Comparison of ENCODE assay signal across 22 cellular contexts in the genomic region with DNA sequence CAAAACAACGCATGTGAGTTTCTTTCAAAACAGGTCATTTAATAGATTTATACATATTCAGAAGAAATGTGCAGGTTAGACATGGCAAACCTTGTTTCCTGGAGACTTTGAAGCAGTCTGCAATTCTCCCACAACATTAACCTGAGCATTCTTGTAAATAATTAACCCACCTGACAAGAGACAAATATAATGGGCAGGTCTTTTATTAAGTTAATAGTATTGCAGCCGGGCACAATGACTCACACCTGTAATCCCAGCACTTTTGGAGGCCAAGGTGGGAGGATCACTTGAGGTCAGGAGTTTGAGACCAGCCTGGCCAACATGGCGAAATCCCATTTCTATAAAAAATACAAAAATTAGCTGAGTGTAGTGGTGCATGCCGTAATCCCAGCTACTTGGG.
"Had no signal": no experiment of that assay in that cellular context is flagged by ENCODE, and none has a peak within 500 bp of the region (broad histone marks: within the 10 kb centered on the region; RNA-seq: fewer than 3 reads in every experiment).

No MANE protein-coding gene starts in this region.

- H3K4me3 Mint-ChIP-seq: activated B cell treated with CpG ODN at 0.5 μM for 24 hours; activated naive CD4-positive, alpha-beta T cell treated with anti-CD3 and anti-CD28 coated beads for 36 hours; activated naive CD8-positive, alpha-beta T cell treated with anti-CD3 and anti-CD28 coated beads for 36 hours; endodermal cell; mesothelial cell of epicardium; naive thymus-derived CD4-positive, alpha-beta T cell; T-helper 2 cell treated with Interferon-gamma antibody and Interleukin-4, amounts not matched to agents 5 μg/mL and 100 μg/mL, for 36 hours had no signal

- H3K79me2 ChIP-seq: parathyroid adenoma had no signal

- H3K27me3 Mint-ChIP-seq: activated naive CD8-positive, alpha-beta T cell treated with anti-CD3 and anti-CD28 coated beads for 36 hours had no signal

- H3K9me3 ChIP-seq: ascending aorta, esophagus muscularis mucosa, heart left ventricle, psoas muscle, right atrium auricular region, tibial nerve had no signal

- H3K4me1 Mint-ChIP-seq: activated B cell treated with CpG ODN at 0.5 μM for 24 hours had no signal

- ATAC-seq: foreskin keratinocyte; heart left ventricle; naive thymus-derived CD4-positive, alpha-beta T cell; psoas muscle had no signal

- H2AFZ ChIP-seq: parathyroid adenoma had no signal

- H3K27ac Mint-ChIP-seq: activated B cell treated with CpG ODN at 0.5 μM for 24 hours; activated naive CD4-positive, alpha-beta T cell treated with anti-CD3 and anti-CD28 coated beads for 36 hours; activated naive CD8-positive, alpha-beta T cell treated with anti-CD3 and anti-CD28 coated beads for 36 hours; endodermal cell; mesothelial cell of epicardium; naive thymus-derived CD4-positive, alpha-beta T cell; T-helper 2 cell treated with Interferon-gamma antibody and Interleukin-4, amounts not matched to agents 5 μg/mL and 100 μg/mL, for 36 hours had no signal

- H3K36me3 ChIP-seq: ascending aorta, brain microvascular endothelial cell, esophagus muscularis mucosa, heart left ventricle, right atrium auricular region, tibial nerve had no signal

- H3K9ac ChIP-seq: parathyroid adenoma had no signal

- H3K36me3 Mint-ChIP-seq: activated naive CD8-positive, alpha-beta T cell treated with anti-CD3 and anti-CD28 coated beads for 36 hours; mesothelial cell of epicardium had no signal

- DNase-seq: activated B cell treated with CpG ODN at 0.5 μM for 24 hours; activated CD4-positive, alpha-beta T cell treated with anti-CD3 and anti-CD28 coated beads, Interleukin-2, amount 50 U/mL, for 4 hours; activated effector memory CD4-positive, alpha-beta T cell treated with anti-CD3 and anti-CD28 coated beads, Interleukin-2, amount 50 U/mL, for 16 hours; activated naive CD4-positive, alpha-beta T cell treated with anti-CD3 and anti-CD28 coated beads for 36 hours; activated naive CD8-positive, alpha-beta T cell treated with anti-CD3 and anti-CD28 coated beads for 36 hours; brain microvascular endothelial cell; cortex of kidney; endodermal cell; foreskin keratinocyte; heart left ventricle; naive thymus-derived CD4-positive, alpha-beta T cell; psoas muscle; stimulated activated CD4-positive, alpha-beta T cell treated with anti-CD3 and anti-CD28 coated beads, Interleukin-2, amount 100 ng/mL, for 48 hours; stimulated activated naive CD4-positive, alpha-beta T cell treated with Interleukin-2 at 50 U/mL for 16 hours; T-helper 1 cell had no signal

- H3K27me3 ChIP-seq: ascending aorta, brain microvascular endothelial cell, esophagus muscularis mucosa, foreskin keratinocyte, heart left ventricle, right atrium auricular region, tibial nerve had no signal

- H3K9me3 Mint-ChIP-seq: activated B cell treated with CpG ODN at 0.5 μM for 24 hours; activated naive CD4-positive, alpha-beta T cell treated with anti-CD3 and anti-CD28 coated beads for 36 hours; activated naive CD8-positive, alpha-beta T cell treated with anti-CD3 and anti-CD28 coated beads for 36 hours; endodermal cell; mesothelial cell of epicardium; naive thymus-derived CD4-positive, alpha-beta T cell; T-helper 2 cell treated with Interferon-gamma antibody and Interleukin-4, amounts not matched to agents 5 μg/mL and 100 μg/mL, for 36 hours had no signal

- H3K4me1 ChIP-seq: ascending aorta, parathyroid adenoma, psoas muscle had no signal

- H3K4me3 ChIP-seq: ascending aorta, esophagus muscularis mucosa, heart left ventricle, psoas muscle, right atrium auricular region, tibial nerve had no signal

- H3K27ac ChIP-seq: ascending aorta, brain microvascular endothelial cell, esophagus muscularis mucosa, foreskin keratinocyte, heart left ventricle, parathyroid adenoma, psoas muscle, right atrium auricular region, tibial nerve had no signal
